20 cellular contexts compared by ENCODE assay signal in the genomic region with DNA sequence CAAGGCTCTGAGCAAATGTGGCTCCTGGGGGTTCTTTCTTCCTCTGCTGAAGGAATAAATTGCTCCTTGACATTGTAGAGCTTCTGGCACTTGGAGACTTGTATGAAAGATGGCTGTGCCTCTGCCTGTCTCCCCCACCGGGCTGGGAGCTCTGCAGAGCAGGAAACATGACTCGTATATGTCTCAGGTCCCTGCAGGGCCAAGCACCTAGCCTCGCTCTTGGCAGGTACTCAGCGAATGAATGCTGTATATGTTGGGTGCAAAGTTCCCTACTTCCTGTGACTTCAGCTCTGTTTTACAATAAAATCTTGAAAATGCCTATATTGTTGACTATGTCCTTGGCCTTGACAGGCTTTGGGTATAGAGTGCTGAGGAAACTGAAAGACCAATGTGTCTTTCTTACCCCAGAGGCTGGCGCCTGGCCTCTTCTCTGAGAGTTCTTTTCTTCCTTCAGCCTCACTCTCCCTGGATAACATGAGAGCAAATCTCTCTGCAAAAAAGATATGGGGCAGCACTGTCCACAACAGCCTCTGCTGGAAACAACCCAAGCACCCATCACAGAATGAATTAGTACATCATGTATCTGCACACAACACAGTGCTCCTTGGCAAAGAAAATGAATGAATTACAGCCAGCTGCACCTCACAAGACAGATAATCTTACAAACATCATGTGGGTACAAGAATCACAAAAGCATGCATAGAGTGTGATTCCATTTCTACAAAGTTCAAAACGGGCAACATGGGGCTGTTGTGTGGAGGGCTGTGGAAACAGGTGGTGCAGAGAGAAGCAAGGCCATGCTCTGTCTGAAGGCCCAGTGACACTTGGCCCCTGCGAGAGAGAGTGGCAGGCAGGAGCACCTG. TPM values are rescaled to one million over a fixed set of nuclear protein-coding genes. Genes with fewer than 3 reads are reported as not detected.
DNase-seq lines count a peak whose midpoint lies in the region; ATAC-seq lines count a peak whose summit lies in the region.
"Had no signal": no experiment of that assay in that cellular context is flagged by ENCODE, and none has a peak within 500 bp of the region (broad histone marks: within the 10 kb centered on the region; RNA-seq: fewer than 3 reads in every experiment).

No MANE protein-coding gene starts in this region.

- CTCF ChIA-PET in activated CD4-positive, alpha-beta memory T cell treated with anti-CD3 and anti-CD28 coated beads for 36 hours (lab: Charles Lee) = interaction anchor here (0.7 to 10.9 kb wide), 6 partner anchors 18 to 65 kb away, joined by 3 to 308 read pairs (median 88); partner anchors contain the start of gene PSD4

- peak overlapping the region; percentile 47 for H3K27ac Mint-ChIP-seq in activated naive CD8-positive, alpha-beta T cell treated with anti-CD3 and anti-CD28 coated beads, Interleukin-2, amount 10 ng/mL, durations not matched to agents 7 days and 5 days
- H3K27ac Mint-ChIP-seq in activated naive CD8-positive, alpha-beta T cell treated with anti-CD3 and anti-CD28 coated beads for 36 hours = no peak overlapping the region
- H3K27ac Mint-ChIP-seq in activated CD4-positive, alpha-beta memory T cell treated with anti-CD3 and anti-CD28 coated beads for 36 hours = no peak overlapping the region
- no peak overlapping the region for H3K27ac Mint-ChIP-seq in stimulated activated memory B cell treated with anti-CD40 and anti-IgM and Interleukin-4, amounts not matched to agents 10 μg/mL and 1 μg/mL and 100 μg/mL, for 72 hours

- peaks cover 9% of the 10 kb centered on the region for H3K27me3 Mint-ChIP-seq in activated naive CD8-positive, alpha-beta T cell treated with anti-CD3 and anti-CD28 coated beads, Interleukin-2, amount 10 ng/mL, durations not matched to agents 7 days and 5 days
- no peaks in the 10 kb centered on the region for H3K27me3 Mint-ChIP-seq in activated naive CD8-positive, alpha-beta T cell treated with anti-CD3 and anti-CD28 coated beads for 36 hours
- H3K27me3 Mint-ChIP-seq in activated CD4-positive, alpha-beta memory T cell treated with anti-CD3 and anti-CD28 coated beads for 36 hours = no peaks in the 10 kb centered on the region
- H3K27me3 Mint-ChIP-seq in stimulated activated memory B cell treated with anti-CD40 and anti-IgM and Interleukin-4, amounts not matched to agents 10 μg/mL and 1 μg/mL and 100 μg/mL, for 72 hours = no peaks in the 10 kb centered on the region

- no peaks in the 10 kb centered on the region for H3K36me3 Mint-ChIP-seq in activated naive CD8-positive, alpha-beta T cell treated with anti-CD3 and anti-CD28 coated beads, Interleukin-2, amount 10 ng/mL, durations not matched to agents 7 days and 5 days
- H3K36me3 Mint-ChIP-seq in activated naive CD8-positive, alpha-beta T cell treated with anti-CD3 and anti-CD28 coated beads for 36 hours = no peaks in the 10 kb centered on the region
- H3K36me3 Mint-ChIP-seq in activated CD4-positive, alpha-beta memory T cell treated with anti-CD3 and anti-CD28 coated beads for 36 hours = no peaks in the 10 kb centered on the region
- no peaks in the 10 kb centered on the region for H3K36me3 Mint-ChIP-seq in stimulated activated memory B cell treated with anti-CD40 and anti-IgM and Interleukin-4, amounts not matched to agents 10 μg/mL and 1 μg/mL and 100 μg/mL, for 72 hours

- no peak for DNase-seq in activated naive CD8-positive, alpha-beta T cell treated with anti-CD3 and anti-CD28 coated beads, Interleukin-2, amount 10 ng/mL, durations not matched to agents 7 days and 5 days
- no peak for DNase-seq in activated naive CD8-positive, alpha-beta T cell treated with anti-CD3 and anti-CD28 coated beads for 36 hours
- peak; percentile 29 for DNase-seq in activated CD4-positive, alpha-beta memory T cell treated with anti-CD3 and anti-CD28 coated beads for 36 hours
- peak; percentile 64 for DNase-seq in islet precursor cell
- no peak for DNase-seq in inferior parietal cortex (ENCODE audit: extremely low spot score)
- DNase-seq: activated gamma-delta T cell; Caco-2; H7; heart right ventricle; Karpas-422; kidney; NCI-H1436; nucleus accumbens; SHP77 treated with DMSO at 0.1 percent for 48 hours; stimulated activated CD4-positive, alpha-beta T cell treated with anti-CD3 and anti-CD28 coated beads, Interleukin-2, amount 100 ng/mL, for 48 hours had no signal

- peak; percentile 76 for ATAC-seq in activated naive CD8-positive, alpha-beta T cell treated with anti-CD3 and anti-CD28 coated beads, Interleukin-2, amount 10 ng/mL, durations not matched to agents 7 days and 5 days (ENCODE audit: low read depth)
- ATAC-seq in stimulated activated memory B cell treated with anti-CD40 and anti-IgM and Interleukin-4, amounts not matched to agents 10 μg/mL and 1 μg/mL and 100 μg/mL, for 72 hours = no peak
- no peak for ATAC-seq in HG03159 (IDR thresholded peaks at IDR 0.05; ENCODE audit: unreplicated experiment)
- ATAC-seq: GM12878 had no signal

- POLR2A ChIA-PET in activated naive CD8-positive, alpha-beta T cell treated with anti-CD3 and anti-CD28 coated beads, Interleukin-2, amount 10 ng/mL, durations not matched to agents 7 days and 5 days (lab: Charles Lee) = interaction anchor here (1.0 to 2.3 kb wide), 3 partner anchors 25 to 70 kb away, joined by 3 to 14 read pairs (median 6); partner anchors contain the start of gene PSD4
- POLR2A ChIA-PET in activated CD4-positive, alpha-beta memory T cell treated with anti-CD3 and anti-CD28 coated beads for 36 hours (lab: Charles Lee) = no interaction called here

- intact Hi-C loops in activated CD4-positive, alpha-beta memory T cell treated with anti-CD3 and anti-CD28 coated beads for 36 hours (cut with micrococcal nuclease) = no loop called here

- H3K4me3 Mint-ChIP-seq in activated naive CD8-positive, alpha-beta T cell treated with anti-CD3 and anti-CD28 coated beads, Interleukin-2, amount 10 ng/mL, durations not matched to agents 7 days and 5 days = no peak overlapping the region
- H3K4me3 Mint-ChIP-seq in activated naive CD8-positive, alpha-beta T cell treated with anti-CD3 and anti-CD28 coated beads for 36 hours = no peak overlapping the region
- H3K4me3 Mint-ChIP-seq in activated CD4-positive, alpha-beta memory T cell treated with anti-CD3 and anti-CD28 coated beads for 36 hours = no peak overlapping the region
- H3K4me3 Mint-ChIP-seq in stimulated activated memory B cell treated with anti-CD40 and anti-IgM and Interleukin-4, amounts not matched to agents 10 μg/mL and 1 μg/mL and 100 μg/mL, for 72 hours = no peak overlapping the region

- peaks cover 23% of the 10 kb centered on the region for H3K4me1 Mint-ChIP-seq in activated naive CD8-positive, alpha-beta T cell treated with anti-CD3 and anti-CD28 coated beads, Interleukin-2, amount 10 ng/mL, durations not matched to agents 7 days and 5 days
- peaks cover 23% of the 10 kb centered on the region for H3K4me1 Mint-ChIP-seq in activated naive CD8-positive, alpha-beta T cell treated with anti-CD3 and anti-CD28 coated beads for 36 hours
- peaks cover 22% of the 10 kb centered on the region for H3K4me1 Mint-ChIP-seq in activated CD4-positive, alpha-beta memory T cell treated with anti-CD3 and anti-CD28 coated beads for 36 hours (ENCODE audit: low read depth)
- H3K4me1 Mint-ChIP-seq in stimulated activated memory B cell treated with anti-CD40 and anti-IgM and Interleukin-4, amounts not matched to agents 10 μg/mL and 1 μg/mL and 100 μg/mL, for 72 hours = peaks cover 16% of the 10 kb centered on the region

- no peaks in the 10 kb centered on the region for H3K9me3 Mint-ChIP-seq in activated naive CD8-positive, alpha-beta T cell treated with anti-CD3 and anti-CD28 coated beads, Interleukin-2, amount 10 ng/mL, durations not matched to agents 7 days and 5 days
- H3K9me3 Mint-ChIP-seq in activated naive CD8-positive, alpha-beta T cell treated with anti-CD3 and anti-CD28 coated beads for 36 hours = no peaks in the 10 kb centered on the region
- no peaks in the 10 kb centered on the region for H3K9me3 Mint-ChIP-seq in activated CD4-positive, alpha-beta memory T cell treated with anti-CD3 and anti-CD28 coated beads for 36 hours
- no peaks in the 10 kb centered on the region for H3K9me3 Mint-ChIP-seq in stimulated activated memory B cell treated with anti-CD40 and anti-IgM and Interleukin-4, amounts not matched to agents 10 μg/mL and 1 μg/mL and 100 μg/mL, for 72 hours

RNA-seq across cellular contexts. Expression of gene IL1RN, which starts 6.5 kb away (rescaled TPM):
- total RNA-seq in activated naive CD8-positive, alpha-beta T cell treated with anti-CD3 and anti-CD28 coated beads, Interleukin-2, amount 10 ng/mL, durations not matched to agents 7 days and 5 days = 1 to 10 TPM; 2.1 to 4.0 TPM
- total RNA-seq in activated naive CD8-positive, alpha-beta T cell treated with anti-CD3 and anti-CD28 coated beads for 36 hours = under 1 TPM; 0.19 to 0.30 TPM
- total RNA-seq in activated CD4-positive, alpha-beta memory T cell treated with anti-CD3 and anti-CD28 coated beads for 36 hours = 10 to 100 TPM in 1 of 2 experiments, 1 to 10 TPM in 1; 9.8 to 10.5 TPM
- total RNA-seq: Caco-2, dermis microvascular lymphatic vessel endothelial cell, G401, GM12878, H7 had no signal

RNA-seq across cellular contexts. Expression of gene PSD4, which starts 39.8 kb away (rescaled TPM):
- total RNA-seq in activated naive CD8-positive, alpha-beta T cell treated with anti-CD3 and anti-CD28 coated beads, Interleukin-2, amount 10 ng/mL, durations not matched to agents 7 days and 5 days = 100 to 1,000 TPM; 361 to 385 TPM
- 100 to 1,000 TPM; 194 to 198 TPM for total RNA-seq in activated naive CD8-positive, alpha-beta T cell treated with anti-CD3 and anti-CD28 coated beads for 36 hours
- total RNA-seq in activated CD4-positive, alpha-beta memory T cell treated with anti-CD3 and anti-CD28 coated beads for 36 hours = 100 to 1,000 TPM; 156 to 170 TPM
- total RNA-seq: G401 had no signal

Comparison
In these comparisons a context has a peak if more than half of its experiments do, and no peak if none do; other contexts are left out.
1. DNase-seq: peak in activated CD4-positive, alpha-beta memory T cell treated with anti-CD3 and anti-CD28 coated beads for 36 hours (single experiment) and islet precursor cell (single experiment); none in activated naive CD8-positive, alpha-beta T cell treated with anti-CD3 and anti-CD28 coated beads, Interleukin-2, amount 10 ng/mL, durations not matched to agents 7 days and 5 days (single experiment), activated naive CD8-positive, alpha-beta T cell treated with anti-CD3 and anti-CD28 coated beads for 36 hours (single experiment) and inferior parietal cortex (single experiment).